18 cellular contexts compared by ENCODE assay signal in genomic region chr4:107380836-107381438, GRCh38.
DNase-seq lines count a peak whose midpoint lies in the region; ATAC-seq and TF ChIP-seq lines count a peak whose summit lies in the region.
"Had no signal": no experiment of that assay in that cellular context is flagged by ENCODE, and none has a peak within 500 bp of the region (broad histone marks: within the 10 kb centered on the region; RNA-seq: fewer than 3 reads in every experiment).

No MANE protein-coding gene starts in this region.

- H3K36me3 Mint-ChIP-seq in GM23338 (ENCODE audit: low read depth) (peaks cover 8% of the 10 kb centered on the region), glutamatergic neuron (ENCODE audit: unreplicated experiment) (peaks cover 6% of the 10 kb centered on the region)
- H3K36me3 Mint-ChIP-seq in naive thymus-derived CD4-positive, alpha-beta T cell = no peaks in the 10 kb centered on the region
- H3K36me3 Mint-ChIP-seq: immature natural killer cell had no signal

- peaks cover 7% of the 10 kb centered on the region for H3K27me3 Mint-ChIP-seq in GM23338 (ENCODE audit: insufficient read depth, low read depth, poor library complexity)
- H3K27me3 Mint-ChIP-seq in glutamatergic neuron (ENCODE audit: unreplicated experiment) = no peaks in the 10 kb centered on the region
- H3K27me3 Mint-ChIP-seq in naive thymus-derived CD4-positive, alpha-beta T cell = peaks cover 0 to 16% (median 4%) of the 10 kb centered on the region in 5 donors
- H3K27me3 Mint-ChIP-seq: activated naive CD8-positive, alpha-beta T cell treated with anti-CD3 and anti-CD28 coated beads, Interleukin-2, amount 50 U/mL, for 24 hours had no signal

- peaks cover 8% of the 10 kb centered on the region for H3K4me1 Mint-ChIP-seq in GM23338
- peaks cover 2% of the 10 kb centered on the region for H3K4me1 Mint-ChIP-seq in glutamatergic neuron (ENCODE audit: low read depth, unreplicated experiment)
- no peaks in the 10 kb centered on the region for H3K4me1 Mint-ChIP-seq in naive thymus-derived CD4-positive, alpha-beta T cell
- H3K4me1 Mint-ChIP-seq: activated naive CD8-positive, alpha-beta T cell treated with anti-CD3 and anti-CD28 coated beads, Interleukin-2, amount 50 U/mL, for 24 hours; immature natural killer cell; nephron had no signal

- POLR2A ChIA-PET in naive thymus-derived CD4-positive, alpha-beta T cell (lab: Charles Lee) = no interaction called here

- ATAC-seq in GM23338 (no peak), HG03460 (IDR thresholded peaks at IDR 0.05; ENCODE audit: unreplicated experiment) (no peak), HG02973 (IDR thresholded peaks at IDR 0.05; ENCODE audit: unreplicated experiment) (no peak)
- ATAC-seq in stimulated activated naive CD8-positive, alpha-beta T cell treated with anti-CD3 and anti-CD28 coated beads, Interleukin-15, Interleukin-2, amounts not matched to agents 100 U/mL and 50 U/mL, for 24 hours = no peak
- ATAC-seq in naive thymus-derived CD4-positive, alpha-beta T cell = no peak
- ATAC-seq: activated naive CD8-positive, alpha-beta T cell treated with anti-CD3 and anti-CD28 coated beads, Interleukin-2, amount 50 U/mL, for 24 hours had no signal

- H3K27me3 ChIP-seq in GM23338 (ENCODE audit: insufficient read depth) = no peaks in the 10 kb centered on the region
- H3K27me3 ChIP-seq in SJCRH30 = no peaks in the 10 kb centered on the region
- H3K27me3 ChIP-seq in naive thymus-derived CD4-positive, alpha-beta T cell (ENCODE audit: control insufficient read depth in 2 of 2, insufficient read depth in 2 of 2, low read length in 2 of 2) = peaks cover 0 to 2% of the 10 kb centered on the region in 2 donors

- H3K9me2 ChIP-seq in GM23338 (ENCODE audit: insufficient read depth) = peaks cover 34% of the 10 kb centered on the region
- H3K9me2 ChIP-seq: SK-N-SH had no signal

- H3K27ac Mint-ChIP-seq in GM23338 = no peak overlapping the region
- no peak overlapping the region for H3K27ac Mint-ChIP-seq in glutamatergic neuron (ENCODE audit: unreplicated experiment)
- H3K27ac Mint-ChIP-seq in naive thymus-derived CD4-positive, alpha-beta T cell = no peak overlapping the region
- H3K27ac Mint-ChIP-seq: activated naive CD8-positive, alpha-beta T cell treated with anti-CD3 and anti-CD28 coated beads, Interleukin-2, amount 50 U/mL, for 24 hours; immature natural killer cell; nephron had no signal

- no peak overlapping the region for H3K4me2 ChIP-seq in GM23338
- H3K4me2 ChIP-seq: SK-N-SH had no signal

- no peaks in the 10 kb centered on the region for H4K20me1 ChIP-seq in GM23338 (replicated peaks; ENCODE audit: insufficient read depth)

- CTCF ChIA-PET in naive thymus-derived CD4-positive, alpha-beta T cell (lab: Charles Lee) = interaction anchor here (0.7 kb wide), 1 partner anchor 303 kb away, joined by 3 read pairs; no protein-coding TSS in a partner anchor

- no peak overlapping the region for H3K4me3 ChIP-seq in AG10803 (ENCODE audit: low read length)
- no peak overlapping the region for H3K4me3 ChIP-seq in GM23338
- peak overlapping the region; percentile 15 for H3K4me3 ChIP-seq in SJCRH30
- no peak overlapping the region for H3K4me3 ChIP-seq in naive thymus-derived CD4-positive, alpha-beta T cell (ENCODE audit: low read length)

- intact Hi-C loops in naive thymus-derived CD4-positive, alpha-beta T cell (cut with micrococcal nuclease) = no loop called here

- H3K36me3 ChIP-seq in GM23338 (ENCODE audit: insufficient read depth) (no peaks in the 10 kb centered on the region), SJCRH30 (no peaks in the 10 kb centered on the region)
- H3K36me3 ChIP-seq in naive thymus-derived CD4-positive, alpha-beta T cell (ENCODE audit: control insufficient read depth in 2 of 3, insufficient read depth in 3 of 3, low read length in 3 of 3) = no peaks in the 10 kb centered on the region

- H3K9me3 ChIP-seq in SJCRH30 (replicated peaks) = no peaks in the 10 kb centered on the region
- H3K9me3 ChIP-seq in naive thymus-derived CD4-positive, alpha-beta T cell (ENCODE audit: control insufficient read depth in 2 of 3, low read length in 3 of 3) = no peaks in the 10 kb centered on the region
- H3K9me3 ChIP-seq: SK-N-SH had no signal

- H3K27ac ChIP-seq in GM23338 (ENCODE audit: low read depth) (no peak overlapping the region), SJCRH30 (no peak overlapping the region)
- no peak overlapping the region for H3K27ac ChIP-seq in naive thymus-derived CD4-positive, alpha-beta T cell (ENCODE audit: low read depth, low read length)

- DNase-seq in AG10803 (ENCODE audit: low read depth) (peak; percentile 35), GM23338 (ENCODE audit: low spot score) (peak; percentile 21), SJCRH30 (peak; percentile 23 to 37), glutamatergic neuron (no peak)
- DNase-seq in stimulated activated naive CD8-positive, alpha-beta T cell treated with anti-CD3 and anti-CD28 coated beads, Interleukin-15, Interleukin-2, amounts not matched to agents 100 U/mL and 50 U/mL, for 24 hours = no peak
- no peak for DNase-seq in naive thymus-derived CD4-positive, alpha-beta T cell
- DNase-seq: activated CD4-positive, alpha-beta T cell treated with anti-CD3 and anti-CD28 coated beads, Interleukin-2, amount 50 U/mL, for 48 hours; activated naive CD8-positive, alpha-beta T cell treated with anti-CD3 and anti-CD28 coated beads, Interleukin-2, amount 50 U/mL, for 24 hours; activated T-cell treated with anti-CD3 and anti-CD28 coated beads, Interleukin-2, amount 50 U/mL, for 48 hours; cerebellar nuclear complex; immature natural killer cell; NCI-H2227 treated with DMSO at 0.1 percent for 48 hours; retina; SK-N-SH; stimulated activated CD4-positive, alpha-beta T cell treated with anti-CD3 and anti-CD28 coated beads, Interleukin-1b, Interleukin-23, amount 100 ng/mL, for 48 hours had no signal

- H3K9me3 Mint-ChIP-seq in GM23338 (peaks cover 10% of the 10 kb centered on the region; the same call in 2 of the 3 replicates), glutamatergic neuron (ENCODE audit: unreplicated experiment) (peaks cover 2% of the 10 kb centered on the region)
- peaks cover 0 to 13% (median 0%) of the 10 kb centered on the region in 11 donors for H3K9me3 Mint-ChIP-seq in naive thymus-derived CD4-positive, alpha-beta T cell
- H3K9me3 Mint-ChIP-seq: activated naive CD8-positive, alpha-beta T cell treated with anti-CD3 and anti-CD28 coated beads, Interleukin-2, amount 50 U/mL, for 24 hours had no signal

- no peaks in the 10 kb centered on the region for H3K79me2 ChIP-seq in GM23338 (replicated peaks; ENCODE audit: insufficient read depth)

- 0 out of 2 replicates have a peak overlapping the region, but pooled peaks have one; percentile 9 for H2AFZ ChIP-seq in GM23338

- peak; percentile 47 for TF ChIP-seq CTCF in AG10803 (conservative IDR thresholded peaks at IDR 0.05; ENCODE audit: low read length)
- peak; percentile 28 to 46 for TF ChIP-seq CTCF in GM23338 (conservative IDR thresholded peaks at IDR 0.05; ENCODE audit: low read depth in 2 of 2)
- no peak for TF ChIP-seq CTCF in glutamatergic neuron (IDR thresholded peaks at IDR 0.05; ENCODE audit: partially characterized antibody, unreplicated experiment)

- H3F3A ChIP-seq in GM23338 (replicated peaks; ENCODE audit: low read depth) = no peaks in the 10 kb centered on the region

- no peak overlapping the region for H3K4me3 Mint-ChIP-seq in GM23338
- peak overlapping the region; percentile 47 for H3K4me3 Mint-ChIP-seq in glutamatergic neuron (ENCODE audit: unreplicated experiment)
- no peak overlapping the region for H3K4me3 Mint-ChIP-seq in naive thymus-derived CD4-positive, alpha-beta T cell
- H3K4me3 Mint-ChIP-seq: activated naive CD8-positive, alpha-beta T cell treated with anti-CD3 and anti-CD28 coated beads, Interleukin-2, amount 50 U/mL, for 24 hours; immature natural killer cell; nephron had no signal

- no peaks in the 10 kb centered on the region for H3K4me1 ChIP-seq in GM23338 (ENCODE audit: insufficient read depth)
- H3K4me1 ChIP-seq in SJCRH30 = peaks cover 3% of the 10 kb centered on the region; the same call in 1 of the 2 replicates
- no peaks in the 10 kb centered on the region for H3K4me1 ChIP-seq in naive thymus-derived CD4-positive, alpha-beta T cell (ENCODE audit: control insufficient read depth in 2 of 2, insufficient read depth in 2 of 2, low read length in 2 of 2)

TF ChIP-seq in GM23338, 12 proteins besides CTCF, POLR2A, EP300 and RAD21 (continues in another document):
- TF ChIP-seq CREB1 (CRISPR knock-in tag; IDR thresholded peaks at IDR 0.05; ENCODE audit: low read depth) = no peak
- TF ChIP-seq ZNF114 (CRISPR knock-in tag; IDR thresholded peaks at IDR 0.05) = no peak
- TF ChIP-seq NANOG (IDR thresholded peaks at IDR 0.05; ENCODE audit: borderline replicate concordance) = no peak

Comparison
In these comparisons a context has a peak if more than half of its experiments do, and no peak if none do; other contexts are left out.
1. DNase-seq: peak in AG10803 (single experiment), GM23338 (single experiment) and SJCRH30 (2 of 2); none in glutamatergic neuron (single experiment), stimulated activated naive CD8-positive, alpha-beta T cell treated with anti-CD3 and anti-CD28 coated beads, Interleukin-15, Interleukin-2, amounts not matched to agents 100 U/mL and 50 U/mL, for 24 hours (single experiment) and naive thymus-derived CD4-positive, alpha-beta T cell (0 of 9).